ENCODE assay signal across 9 cellular contexts in genomic region chr3:38084019-38084968, GRCh38.
DNase-seq lines count a peak whose midpoint lies in the region; ATAC-seq and TF ChIP-seq lines count a peak whose summit lies in the region.
"Had no signal": no experiment of that assay in that cellular context is flagged by ENCODE, and none has a peak within 500 bp of the region (broad histone marks: within the 10 kb centered on the region; RNA-seq: fewer than 3 reads in every experiment).

No MANE protein-coding gene starts in this region.

- H3K4me3 ChIP-seq in NB4 (ENCODE audit: low read depth, low read length): no peak overlapping the region
- H3K4me3 ChIP-seq: SJSA1 had no signal

- no peak for TF ChIP-seq POLR2A in NB4 (IDR thresholded peaks at IDR 0.05; ENCODE audit: extremely low read depth, insufficient read length)

- DNase-seq in EH (ENCODE audit: low read depth): peak; percentile 49
- peak; percentile 39 for DNase-seq in NB4 (ENCODE audit: low read depth)
- peak; percentile 40 for DNase-seq in central memory CD4-positive, alpha-beta T cell
- DNase-seq in amniotic stem cell (lab: John Stamatoyannopoulos, UW): no peak
- no peak for DNase-seq in Ammon's horn (ENCODE audit: low spot score)
- no peak for DNase-seq in NCI-H146 (lab: John Stamatoyannopoulos, UW)

- peaks cover 23% of the 10 kb centered on the region for H3K9me3 Mint-ChIP-seq in nephron

- peak overlapping the region in 2 of 3 experiments; percentile 7 to 47 for H3K27ac Mint-ChIP-seq in nephron

- TF ChIP-seq CTCF in NB4 (IDR thresholded peaks at IDR 0.05; ENCODE audit: low read depth, low read length): no peak
- TF ChIP-seq CTCF in nephron (IDR thresholded peaks at IDR 0.05; ENCODE audit: unreplicated experiment in 3 of 3): no peak

- ATAC-seq in HG03108 (IDR thresholded peaks at IDR 0.05; ENCODE audit: unreplicated experiment): no peak

- H3K36me3 Mint-ChIP-seq in nephron (ENCODE audit: low read depth): peaks cover 20% of the 10 kb centered on the region

- peak overlapping the region in 1 of 3 experiments; percentile 40 for H3K4me3 Mint-ChIP-seq in nephron

- H3K4me1 Mint-ChIP-seq in nephron: no peaks in the 10 kb centered on the region

- H3K27me3 Mint-ChIP-seq in nephron (ENCODE audit: low read depth): peaks cover 16% of the 10 kb centered on the region

Comparison
In these comparisons a context has a peak if more than half of its experiments do, and no peak if none do; other contexts are left out.
1. DNase-seq: peak in EH (single experiment), NB4 (single experiment) and central memory CD4-positive, alpha-beta T cell (single experiment); none in amniotic stem cell (single experiment), Ammon's horn (single experiment) and NCI-H146 (single experiment).